1 cellular context compared by ENCODE assay signal in the genomic region with DNA sequence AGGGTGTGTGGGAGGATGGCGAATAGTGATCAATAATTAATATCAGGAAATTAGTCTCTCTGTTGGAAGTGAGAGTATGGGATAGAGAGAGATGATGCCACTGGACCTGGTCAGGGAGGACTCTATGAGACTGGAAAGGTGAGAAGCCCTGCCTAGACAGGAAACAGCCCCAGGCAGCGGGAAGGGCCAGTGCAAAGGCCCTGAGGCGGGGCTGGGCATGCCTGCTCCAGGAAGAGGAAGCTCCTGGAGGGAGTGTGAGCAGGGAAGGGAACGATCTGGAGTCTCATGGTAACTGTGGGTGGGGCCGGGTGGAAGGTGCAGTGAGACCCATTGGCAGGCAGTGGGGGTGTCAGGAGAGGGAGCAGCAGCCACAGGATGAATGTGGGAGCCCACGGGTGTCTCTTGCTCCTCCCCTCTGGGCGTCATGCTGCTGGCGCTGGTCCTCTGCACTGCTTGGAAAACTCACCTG.
TF ChIP-seq lines count a peak whose summit lies in the region.

No MANE protein-coding gene starts in this region.

TF ChIP-seq in H1, 55 proteins besides CTCF, POLR2A, EP300 and RAD21:
- peak; percentile 55; the same call in 1 of the 2 replicates for TF ChIP-seq KDM1A (IDR thresholded peaks at IDR 0.05; ENCODE audit: borderline replicate concordance, low read length)
- no peak for TF ChIP-seq KDM4A (IDR thresholded peaks at IDR 0.05; ENCODE audit: low read depth, low read length, severe bottlenecking)
TF ChIP-seq in H1: peak in this region for 1.
